ENCODE assay signal across 7 cellular contexts in genomic region chr3:154801729-154802128, GRCh38.
"Had no signal": no experiment of that assay in that cellular context is flagged by ENCODE, and none has a peak within 500 bp of the region (broad histone marks: within the 10 kb centered on the region; RNA-seq: fewer than 3 reads in every experiment).

No MANE protein-coding gene starts in this region.

- H3K4me2 ChIP-seq: KMS-11 had no signal

- DNase-seq: IMR-90, KBM-7, KG1 had no signal

- ATAC-seq: HepG2 had no signal

- FAIRE-seq: HepG2, HTR-8/SVneo had no signal

- H3K9ac ChIP-seq: KMS-11 had no signal

- H3K27ac ChIP-seq: HL-60, KMS-11 had no signal
